ENCODE assay signal across 1 cellular context in genomic region chr16:74700206-74701040, GRCh38.
TF ChIP-seq lines count a peak whose summit lies in the region.

TSS of gene MLKL (minus strand) at chr16:74700862. CDS start at chr16:74695757, 5,105 bp downstream.

TF ChIP-seq in HepG2, 621 proteins besides CTCF, POLR2A, EP300 and RAD21 (continued from another document and continues in another):
- TF ChIP-seq ZNF639 (CRISPR knock-in tag; conservative IDR thresholded peaks at IDR 0.05) = 0 out of 2 replicates have a peak, but pooled peaks have one; percentile 70
- no peak for TF ChIP-seq HOXA9 (CRISPR knock-in tag; IDR thresholded peaks at IDR 0.05; ENCODE audit: borderline replicate concordance)
- TF ChIP-seq ZNF660 (CRISPR knock-in tag; IDR thresholded peaks at IDR 0.05; ENCODE audit: borderline replicate concordance, low read depth) = no peak
- TF ChIP-seq ZFP62 (CRISPR knock-in tag; IDR thresholded peaks at IDR 0.05) = no peak
- TF ChIP-seq FOXM1 (CRISPR knock-in tag; IDR thresholded peaks at IDR 0.05) = no peak
- peak; percentile 94 for TF ChIP-seq ZNF547 (CRISPR knock-in tag; IDR thresholded peaks at IDR 0.05)
- TF ChIP-seq MIER2 (CRISPR knock-in tag; IDR thresholded peaks at IDR 0.05) = peak; percentile 16; the same call in 1 of the 2 replicates
- peak; percentile 80; the same call in 1 of the 2 replicates for TF ChIP-seq TEF (CRISPR knock-in tag; IDR thresholded peaks at IDR 0.05)
- TF ChIP-seq MED13 (CRISPR knock-in tag; IDR thresholded peaks at IDR 0.05) = no peak
- TF ChIP-seq SMC3 (IDR thresholded peaks at IDR 0.05; ENCODE audit: low read length) = no peak
- TF ChIP-seq GPN1 (CRISPR knock-in tag; IDR thresholded peaks at IDR 0.05; ENCODE audit: borderline replicate concordance) = 0 out of 2 replicates have a peak, but pooled peaks have one; percentile 53
- peak; percentile 72 for TF ChIP-seq DR1 (CRISPR knock-in tag; IDR thresholded peaks at IDR 0.05)
- TF ChIP-seq YEATS4 (CRISPR knock-in tag; IDR thresholded peaks at IDR 0.05; ENCODE audit: borderline replicate concordance) = peak; percentile 95
- TF ChIP-seq TARDBP (CRISPR knock-in tag; IDR thresholded peaks at IDR 0.05) = peak; percentile 48; the same call in 1 of the 2 replicates
- no peak for TF ChIP-seq ZFP36 (IDR thresholded peaks at IDR 0.05; ENCODE audit: borderline replicate concordance, low read depth, low read length, partially characterized antibody)
- peak; percentile 60; the same call in 1 of the 2 replicates for TF ChIP-seq THAP7 (CRISPR knock-in tag; IDR thresholded peaks at IDR 0.05)
- TF ChIP-seq CERS6 (CRISPR knock-in tag; IDR thresholded peaks at IDR 0.05) = no peak
- TF ChIP-seq FOXC1 (CRISPR knock-in tag; IDR thresholded peaks at IDR 0.05; ENCODE audit: borderline replicate concordance) = peak; percentile 93
- TF ChIP-seq HES4 (CRISPR knock-in tag; IDR thresholded peaks at IDR 0.05; ENCODE audit: borderline replicate concordance) = 0 out of 2 replicates have a peak, but pooled peaks have one; percentile 61
- TF ChIP-seq DNMT3B (CRISPR knock-in tag; conservative IDR thresholded peaks at IDR 0.05) = no peak
- TF ChIP-seq ARNTL (CRISPR knock-in tag; IDR thresholded peaks at IDR 0.05) = peak; percentile 78
- TF ChIP-seq GATA4 (IDR thresholded peaks at IDR 0.05; ENCODE audit: borderline replicate concordance, low read depth) = no peak; the same call in 1 of the 2 replicates
- TF ChIP-seq ZNF687 (CRISPR knock-in tag; IDR thresholded peaks at IDR 0.05) = peak; percentile 99
- peak; percentile 84; the same call in 1 of the 2 replicates for TF ChIP-seq SIN3A (IDR thresholded peaks at IDR 0.05; ENCODE audit: borderline replicate concordance, low read depth, low read length)
- no peak for TF ChIP-seq NCOA1 (CRISPR knock-in tag; IDR thresholded peaks at IDR 0.05)
- TF ChIP-seq PHF21A (CRISPR knock-in tag; IDR thresholded peaks at IDR 0.05) = 0 out of 2 replicates have a peak, but pooled peaks have one; percentile 18
- TF ChIP-seq RFX5 (IDR thresholded peaks at IDR 0.05; ENCODE audit: low read depth, low read length) = no peak
- no peak for TF ChIP-seq SETDB1 (CRISPR knock-in tag; IDR thresholded peaks at IDR 0.05; ENCODE audit: borderline replicate concordance)
- no peak for TF ChIP-seq ZNF646 (CRISPR knock-in tag; IDR thresholded peaks at IDR 0.05)
- no peak for TF ChIP-seq NFKBIZ (CRISPR knock-in tag; IDR thresholded peaks at IDR 0.05)
- TF ChIP-seq PRDM4 (CRISPR knock-in tag; IDR thresholded peaks at IDR 0.05; ENCODE audit: borderline replicate concordance) = no peak
- no peak for TF ChIP-seq SIN3B (IDR thresholded peaks at IDR 0.05; ENCODE audit: low read length)
- peak; percentile 69; the same call in 1 of the 2 replicates for TF ChIP-seq ZNF343 (CRISPR knock-in tag; IDR thresholded peaks at IDR 0.05)
- no peak for TF ChIP-seq MAFG (CRISPR knock-in tag; IDR thresholded peaks at IDR 0.05)
- peak; percentile 75 for TF ChIP-seq ERF (CRISPR knock-in tag; IDR thresholded peaks at IDR 0.05)
- TF ChIP-seq ZBTB39 (CRISPR knock-in tag; IDR thresholded peaks at IDR 0.05) = peak; percentile 68; the same call in 1 of the 2 replicates
- TF ChIP-seq ZNF878 (CRISPR knock-in tag; IDR thresholded peaks at IDR 0.05) = no peak
- TF ChIP-seq ZNF530 (CRISPR knock-in tag; IDR thresholded peaks at IDR 0.05; ENCODE audit: low read depth) = no peak
- 0 out of 2 replicates have a peak, but pooled peaks have one; percentile 40 for TF ChIP-seq HNF4A (CRISPR knock-in tag; IDR thresholded peaks at IDR 0.05)
- no peak for TF ChIP-seq TRIM22 (IDR thresholded peaks at IDR 0.05)
- TF ChIP-seq POLR2G (IDR thresholded peaks at IDR 0.05; ENCODE audit: low read depth, low read length) = peak; percentile 80
